24 cellular contexts compared by ENCODE assay signal in genomic region chr5:2239237-2239910, GRCh38.
"Had no signal": no experiment of that assay in that cellular context is flagged by ENCODE, and none has a peak within 500 bp of the region (broad histone marks: within the 10 kb centered on the region; RNA-seq: fewer than 3 reads in every experiment).

No MANE protein-coding gene starts in this region.

- H3K27ac Mint-ChIP-seq: activated CD8-positive, alpha-beta T cell treated with anti-CD3 and anti-CD28 coated beads for 36 hours; activated naive CD4-positive, alpha-beta T cell treated with anti-CD3 and anti-CD28 coated beads, Interleukin-2, amount 50 U/mL, for 24 hours; activated T-cell treated with anti-CD3 and anti-CD28 coated beads, Interleukin-2, amount 50 U/mL, for 24 hours; activated T-helper 1 cell treated with anti-CD3 and anti-CD28 coated beads, Interleukin-12 subunit alpha, Interleukin-12 subunit beta, Interleukin-2, Interleukin-4 antibody, amounts not matched to agents 30 ng/mL and 10 ng/mL and 1 ng/mL, durations not matched to agents 14 hours and 24 hours and 36 hours; T-cell had no signal

- ATAC-seq: activated CD8-positive, alpha-beta T cell treated with anti-CD3 and anti-CD28 coated beads for 36 hours; PC-3; T-cell had no signal

- H3K27ac ChIP-seq: brain microvascular endothelial cell, VCaP had no signal

- H3K36me3 ChIP-seq: brain microvascular endothelial cell had no signal

- H3K27me3 ChIP-seq: brain microvascular endothelial cell had no signal

- DNase-seq: activated CD4-positive, alpha-beta T cell treated with anti-CD3 and anti-CD28 coated beads for 4 hours; activated CD8-positive, alpha-beta T cell treated with anti-CD3 and anti-CD28 coated beads for 36 hours; activated effector memory CD4-positive, alpha-beta T cell treated with Interleukin-2 at 50 U/mL for 16 hours; activated naive CD4-positive, alpha-beta T cell; activated T-cell treated with anti-CD3 and anti-CD28 coated beads, Interleukin-2, amount 50 U/mL, for 24 hours; amygdala; brain microvascular endothelial cell; caudate nucleus; Kasumi-1; KBM-7; NCI-H1048; NCI-H146; NCI-H1930; NCI-H2107; NCI-H226; NCI-H69; PC-3; SIG-M5; T-cell; T-helper 2 cell; T1000 had no signal

- H3K4me1 Mint-ChIP-seq: activated naive CD4-positive, alpha-beta T cell treated with anti-CD3 and anti-CD28 coated beads, Interleukin-2, amount 50 U/mL, for 24 hours; T-cell had no signal

- H3K36me3 Mint-ChIP-seq: activated naive CD4-positive, alpha-beta T cell treated with anti-CD3 and anti-CD28 coated beads, Interleukin-2, amount 50 U/mL, for 24 hours; T-cell had no signal

- H3K4me3 Mint-ChIP-seq: activated CD8-positive, alpha-beta T cell treated with anti-CD3 and anti-CD28 coated beads for 36 hours; activated naive CD4-positive, alpha-beta T cell treated with anti-CD3 and anti-CD28 coated beads, Interleukin-2, amount 50 U/mL, for 24 hours; activated T-cell treated with anti-CD3 and anti-CD28 coated beads, Interleukin-2, amount 50 U/mL, for 24 hours; activated T-helper 1 cell treated with anti-CD3 and anti-CD28 coated beads, Interleukin-12 subunit alpha, Interleukin-12 subunit beta, Interleukin-2, Interleukin-4 antibody, amounts not matched to agents 30 ng/mL and 10 ng/mL and 1 ng/mL, durations not matched to agents 14 hours and 24 hours and 36 hours; T-cell had no signal
